ENCODE assay signal across 8 cellular contexts in genomic region chr12:1318327-1319031, GRCh38.
DNase-seq lines count a peak whose midpoint lies in the region; ATAC-seq and TF ChIP-seq lines count a peak whose summit lies in the region.

No MANE protein-coding gene starts in this region.

- in situ Hi-C loops in GM23248 (cut with MboI), result no loop called here
- in situ Hi-C loops in GM13976 (cut with MboI; ENCODE audit: low sequenced_read_pairs, unreplicated experiment), result no loop called here

- peak; percentile 76 for DNase-seq in GM23248
- peak; percentile 94 to 95 for DNase-seq in NCI-H526 (lab: John Stamatoyannopoulos, UW)
- peak; percentile 69 for DNase-seq in osteoblast (ENCODE audit: insufficient read length, low spot score, missing footprints)
- no peak for DNase-seq in GM13976 (ENCODE audit: low spot score)
- no peak for DNase-seq in effector memory CD8-positive, alpha-beta T cell

- H4K20me1 ChIP-seq in GM23248 (ENCODE audit: insufficient read depth), result no peaks in the 10 kb centered on the region
- H4K20me1 ChIP-seq in osteoblast (ENCODE audit: insufficient read depth, low read length), result no peaks in the 10 kb centered on the region

- H3K79me2 ChIP-seq in GM23248 (ENCODE audit: insufficient read depth), result peaks cover 20% of the 10 kb centered on the region
- H3K79me2 ChIP-seq in osteoblast (ENCODE audit: insufficient read depth, low read length), result no peaks in the 10 kb centered on the region

- H3K27ac ChIP-seq in GM23248 (peak overlapping the region; percentile 90), osteoblast (ENCODE audit: low read depth, low read length) (peak overlapping the region; percentile 89)

- peak overlapping the region; percentile 63 for H3K4me3 ChIP-seq in GM23248
- peak overlapping the region; percentile 50 for H3K4me3 ChIP-seq in osteoblast (ENCODE audit: insufficient read depth, low read length)

- H3K9ac ChIP-seq in GM23248, result peak overlapping the region; percentile 73

- H2AFZ ChIP-seq in GM23248 (peak overlapping the region; percentile 23), osteoblast (ENCODE audit: low read length) (peak overlapping the region; percentile 44)

- no peak overlapping the region for H3K27ac Mint-ChIP-seq in effector memory CD8-positive, alpha-beta T cell

- H3K27me3 Mint-ChIP-seq in effector memory CD8-positive, alpha-beta T cell, result no peaks in the 10 kb centered on the region

- H3K4me2 ChIP-seq in GM23248 (ENCODE audit: unreplicated experiment), result peak overlapping the region; percentile 85
- H3K4me2 ChIP-seq in osteoblast (ENCODE audit: insufficient read depth, low read length), result peak overlapping the region; percentile 77

- ATAC-seq in esophagus mucosa (peak; percentile 86), GM18517 (IDR thresholded peaks at IDR 0.05; ENCODE audit: unreplicated experiment) (no peak), HG02885 (IDR thresholded peaks at IDR 0.05; ENCODE audit: poor library complexity, unreplicated experiment) (no peak)
- ATAC-seq in effector memory CD8-positive, alpha-beta T cell (replicated peaks), result no peak

- H3K9me2 ChIP-seq in GM23248 (ENCODE audit: insufficient read depth), result no peaks in the 10 kb centered on the region

- no peaks in the 10 kb centered on the region for H3K36me3 ChIP-seq in GM23248 (ENCODE audit: low read depth)
- no peaks in the 10 kb centered on the region for H3K36me3 ChIP-seq in osteoblast (ENCODE audit: insufficient read depth, low read length)

- H3K4me3 Mint-ChIP-seq in effector memory CD8-positive, alpha-beta T cell, result no peak overlapping the region

- H3K9me3 ChIP-seq in GM23248 (ENCODE audit: low read depth) (no peaks in the 10 kb centered on the region), osteoblast (ENCODE audit: low read depth, low read length) (no peaks in the 10 kb centered on the region)

- H3K27me3 ChIP-seq in GM23248 (replicated peaks; ENCODE audit: insufficient read depth) (no peaks in the 10 kb centered on the region), osteoblast (ENCODE audit: insufficient read depth, low read length) (no peaks in the 10 kb centered on the region)

- 7% methylated on average over 7 of the region's 7 CpGs for WGBS in GM23248 (ENCODE audit: low coverage in 1 of 2, low lambda C conversion rate in 2 of 2, missing lambda C conversion rate in 2 of 2), 2 experiments

- peaks cover 9% of the 10 kb centered on the region for H3K36me3 Mint-ChIP-seq in effector memory CD8-positive, alpha-beta T cell (ENCODE audit: insufficient read depth)

- H3K9me3 Mint-ChIP-seq in effector memory CD8-positive, alpha-beta T cell, result no peaks in the 10 kb centered on the region

- peaks cover 21% of the 10 kb centered on the region for H3F3A ChIP-seq in GM23248 (ENCODE audit: insufficient read depth)

- TF ChIP-seq CTCF in osteoblast (IDR thresholded peaks at IDR 0.05; ENCODE audit: extremely low read depth, low read depth, low read length) (no peak), GM13976 (IDR thresholded peaks at IDR 0.05; ENCODE audit: borderline replicate concordance, control extremely low read depth, extremely low read depth, insufficient read depth, missing control alignments) (no peak)

- H3K4me1 Mint-ChIP-seq in effector memory CD8-positive, alpha-beta T cell (ENCODE audit: low read depth in 2 of 2), result no peaks in the 10 kb centered on the region

- H3K4me1 ChIP-seq in GM23248 (ENCODE audit: insufficient read depth) (peaks cover 24% of the 10 kb centered on the region), osteoblast (ENCODE audit: insufficient read depth, low read length) (peaks cover 19% of the 10 kb centered on the region)

Comparison
In these comparisons a context has a peak if more than half of its experiments do, and no peak if none do; other contexts are left out.
1. DNase-seq: peak in GM23248 (single experiment), NCI-H526 (2 of 2) and osteoblast (single experiment); none in GM13976 (single experiment) and effector memory CD8-positive, alpha-beta T cell (0 of 3).